Comparison of ENCODE assay signal across 13 cellular contexts in genomic region chr10:50432206-50432605, GRCh38.
DNase-seq lines count a peak whose midpoint lies in the region; ATAC-seq and TF ChIP-seq lines count a peak whose summit lies in the region.
"Had no signal": no experiment of that assay in that cellular context is flagged by ENCODE, and none has a peak within 500 bp of the region (broad histone marks: within the 10 kb centered on the region; RNA-seq: fewer than 3 reads in every experiment).

No MANE protein-coding gene starts in this region.

- H3K9me3 ChIP-seq in esophagus muscularis mucosa = no peaks in the 10 kb centered on the region

- 100% methylated on average over 1 of the region's 1 CpG for WGBS in esophagus muscularis mucosa

- DNase-seq in esophagus muscularis mucosa (ENCODE audit: extremely low spot score) (no peak), cerebellar cortex (ENCODE audit: low spot score) (no peak), NCI-H226 (no peak), NCI-H146 (lab: John Stamatoyannopoulos, UW) (no peak)
- no peak for DNase-seq in stimulated activated CD4-positive, alpha-beta T cell treated with anti-CD3 and anti-CD28 coated beads, Interleukin-2, amount 100 ng/mL, for 24 hours
- DNase-seq: activated CD4-positive, alpha-beta T cell treated with anti-CD3 and anti-CD28 coated beads for 1 hour; EL; islet precursor cell; OCI-M1; small intestine had no signal

- H3K27ac ChIP-seq in esophagus muscularis mucosa (replicated peaks in 1 of 4) = peak overlapping the region in 3 of 4 donors; percentile 13 to 58 (median 54)

- no peaks in the 10 kb centered on the region for H3K27me3 ChIP-seq in esophagus muscularis mucosa

- no peak for TF ChIP-seq CTCF in esophagus muscularis mucosa (IDR thresholded peaks at IDR 0.05)

- no peaks in the 10 kb centered on the region for H3K36me3 ChIP-seq in esophagus muscularis mucosa

- H3K4me1 ChIP-seq in esophagus muscularis mucosa = peaks cover 6 to 18% (median 12%) of the 10 kb centered on the region in 4 donors

- no peak overlapping the region for H3K4me3 ChIP-seq in esophagus muscularis mucosa

- peak; percentile 38 for ATAC-seq in GM18858 (IDR thresholded peaks at IDR 0.05; ENCODE audit: unreplicated experiment)
- ATAC-seq in GM21529 (IDR thresholded peaks at IDR 0.05; ENCODE audit: unreplicated experiment) = peak; percentile 60
- ATAC-seq in HG03354 (IDR thresholded peaks at IDR 0.05; ENCODE audit: poor library complexity, severe bottlenecking, unreplicated experiment) = peak; percentile 58

- intact Hi-C loops in esophagus muscularis mucosa (cut with DNase I) = no loop called here

- TF ChIP-seq EP300 in esophagus muscularis mucosa (IDR thresholded peaks at IDR 0.05) = no peak

- no peak for TF ChIP-seq POLR2A in esophagus muscularis mucosa (IDR thresholded peaks at IDR 0.05; ENCODE audit: low read depth)
